24 cellular contexts compared by ENCODE assay signal in genomic region chr20:63752411-63753101, GRCh38. TPM values are rescaled to one million over a fixed set of nuclear protein-coding genes. Genes with fewer than 3 reads are reported as not detected.
A peak's percentile ranks its signal among the peaks of the same experiment; 100 is the strongest.
DNase-seq lines count a peak whose midpoint lies in the region; ATAC-seq, FAIRE-seq and TF ChIP-seq lines count a peak whose summit lies in the region.
"Had no signal": no experiment of that assay in that cellular context is flagged by ENCODE, and none has a peak within 500 bp of the region (broad histone marks: within the 10 kb centered on the region; RNA-seq: fewer than 3 reads in every experiment).

No MANE protein-coding gene starts in this region.

- no peaks in the 10 kb centered on the region for H4K20me1 ChIP-seq in GM12878 (ENCODE audit: control insufficient read depth, insufficient read depth)

- TF ChIP-seq EP300 in GM12878 (IDR thresholded peaks at IDR 0.05; ENCODE audit: borderline replicate concordance in 1 of 2, control insufficient read depth in 1 of 2, low read depth in 2 of 2, low read length in 2 of 2), result no peak

- peaks cover 38% of the 10 kb centered on the region for H3K27me3 Mint-ChIP-seq in activated naive CD4-positive, alpha-beta T cell treated with anti-CD3 and anti-CD28 coated beads, Interleukin-2, amount 10 ng/mL, durations not matched to agents 7 days and 5 days
- H3K27me3 Mint-ChIP-seq in stimulated activated memory B cell treated with anti-CD40 and anti-IgM and Interleukin-4, amounts not matched to agents 10 μg/mL and 1 μg/mL and 100 μg/mL, for 72 hours, result peaks cover 2% of the 10 kb centered on the region
- no peaks in the 10 kb centered on the region for H3K27me3 Mint-ChIP-seq in effector memory CD8-positive, alpha-beta T cell
- H3K27me3 Mint-ChIP-seq: progenitor cell of endocrine pancreas had no signal

- ATAC-seq in GM12878, result peak; percentile 17; the same call in 1 of the 3 replicates
- ATAC-seq in stimulated activated memory B cell treated with anti-CD40 and anti-IgM and Interleukin-4, amounts not matched to agents 10 μg/mL and 1 μg/mL and 100 μg/mL, for 72 hours, result peak; percentile 24
- no peak for ATAC-seq in effector memory CD8-positive, alpha-beta T cell (replicated peaks)
- ATAC-seq: left ventricle myocardium superior, mucosa of descending colon had no signal

- no peak overlapping the region for H3K4me3 ChIP-seq in HEK293 (ENCODE audit: low read depth, low read length)
- no peak overlapping the region for H3K4me3 ChIP-seq in GM12878
- no peak overlapping the region for H3K4me3 ChIP-seq in SJCRH30
- H3K4me3 ChIP-seq: heart left ventricle, MG63, mucosa of descending colon, neural progenitor cell, Peyer's patch had no signal

- no peaks in the 10 kb centered on the region for H3K79me2 ChIP-seq in GM12878 (ENCODE audit: control insufficient read depth, insufficient read depth, low read length)

- no TSS peak for BruUV-seq in GM12878 (replicated peaks; lab: Mats Ljungman, UMichigan)

- peak overlapping the region; percentile 71 for H3K27ac Mint-ChIP-seq in activated naive CD4-positive, alpha-beta T cell treated with anti-CD3 and anti-CD28 coated beads, Interleukin-2, amount 10 ng/mL, durations not matched to agents 7 days and 5 days
- no peak overlapping the region for H3K27ac Mint-ChIP-seq in stimulated activated memory B cell treated with anti-CD40 and anti-IgM and Interleukin-4, amounts not matched to agents 10 μg/mL and 1 μg/mL and 100 μg/mL, for 72 hours
- no peak overlapping the region for H3K27ac Mint-ChIP-seq in effector memory CD8-positive, alpha-beta T cell
- H3K27ac Mint-ChIP-seq: immature natural killer cell, neural progenitor cell, progenitor cell of endocrine pancreas had no signal

- in situ Hi-C loops in GM12878 (cut with MboI), result no loop called here

- RAD21 ChIA-PET in GM12878 (lab: Charles Lee; ENCODE audit: unreplicated experiment), result no interaction called here

- no peak for TF ChIP-seq RAD21 in GM12878 (IDR thresholded peaks at IDR 0.05; ENCODE audit: insufficient read depth, low read depth, low read length)

- H3K27ac ChIP-seq in HEK293 (ENCODE audit: extremely low read depth, low read depth, low read length) (no peak overlapping the region), GM12878 (ENCODE audit: control insufficient read depth, insufficient read depth) (no peak overlapping the region), SJCRH30 (no peak overlapping the region)
- H3K27ac ChIP-seq: heart left ventricle, neural progenitor cell, Peyer's patch had no signal

- DNase-seq in activated naive CD4-positive, alpha-beta T cell treated with anti-CD3 and anti-CD28 coated beads, Interleukin-2, amount 10 ng/mL, durations not matched to agents 7 days and 5 days, result no peak
- no peak for DNase-seq in activated naive CD4-positive, alpha-beta T cell treated with Interleukin-2 at 50 U/mL for 16 hours
- DNase-seq in GM12878 (ENCODE audit: low read depth, low spot score), result no peak
- no peak for DNase-seq in SJCRH30
- no peak for DNase-seq in RKO (ENCODE audit: low spot score)
- DNase-seq in effector memory CD8-positive, alpha-beta T cell, result no peak
- DNase-seq: activated CD4-positive, alpha-beta T cell treated with anti-CD3 and anti-CD28 coated beads, Interleukin-2, amount 50 U/mL, for 4 hours; activated CD8-positive, alpha-beta memory T cell treated with anti-CD3 and anti-CD28 coated beads, Interleukin-2, amount 50 U/mL, for 48 hours; DMS79; immature natural killer cell; left ventricle myocardium superior; MG63; NCI-H1436 treated with DMSO at 0.1 percent for 48 hours; NCI-H2227 treated with DMSO at 0.1 percent for 48 hours; NCI-H774; Peyer's patch had no signal

- H3K9ac ChIP-seq in GM12878 (ENCODE audit: control insufficient read depth, insufficient read depth, low read length), result no peak overlapping the region
- H3K9ac ChIP-seq: neural progenitor cell had no signal

- H3K36me3 ChIP-seq in HEK293 (ENCODE audit: control insufficient read depth in 2 of 2, insufficient read depth in 1 of 2, low read length in 2 of 2), result no peaks in the 10 kb centered on the region
- H3K36me3 ChIP-seq in GM12878 (ENCODE audit: control insufficient read depth in 2 of 2, insufficient read depth in 2 of 2, low read length in 1 of 2), result no peaks in the 10 kb centered on the region
- H3K36me3 ChIP-seq in SJCRH30, result no peaks in the 10 kb centered on the region
- H3K36me3 ChIP-seq: MG63, neural progenitor cell, Peyer's patch had no signal

- H3K4me1 ChIP-seq in HEK293 (ENCODE audit: control insufficient read depth, insufficient read depth, low read length) (no peaks in the 10 kb centered on the region), GM12878 (ENCODE audit: control insufficient read depth, insufficient read depth, low read length) (no peaks in the 10 kb centered on the region), SJCRH30 (no peaks in the 10 kb centered on the region)
- H3K4me1 ChIP-seq: neural progenitor cell, Peyer's patch had no signal

- POLR2A ChIA-PET in HEK293 (lab: Yijun Ruan, JAX), result no interaction called here
- POLR2A ChIA-PET in GM12878 (lab: Charles Lee), result no interaction called here

- no peaks in the 10 kb centered on the region for H3K9me3 Mint-ChIP-seq in activated naive CD4-positive, alpha-beta T cell treated with anti-CD3 and anti-CD28 coated beads, Interleukin-2, amount 10 ng/mL, durations not matched to agents 7 days and 5 days
- peaks cover 2% of the 10 kb centered on the region for H3K9me3 Mint-ChIP-seq in stimulated activated memory B cell treated with anti-CD40 and anti-IgM and Interleukin-4, amounts not matched to agents 10 μg/mL and 1 μg/mL and 100 μg/mL, for 72 hours
- H3K9me3 Mint-ChIP-seq in effector memory CD8-positive, alpha-beta T cell, result no peaks in the 10 kb centered on the region
- H3K9me3 Mint-ChIP-seq: activated T-helper 2 cell treated with anti-CD3 and anti-CD28 coated beads, Interferon-gamma antibody, Interleukin-2, Interleukin-4, amounts not matched to agents 10 μg/mL and 5 μg/mL and 100 μg/mL, durations not matched to agents 14 hours and 24 hours and 36 hours; immature natural killer cell; neural progenitor cell had no signal

- no peak for FAIRE-seq in GM12878 (lab: Jason Lieb, UNC)

- peaks cover 0 to 2% of the 10 kb centered on the region in 2 experiments; a peak in 1 of 4 replicates for H3K27me3 ChIP-seq in GM12878 (replicated peaks in 1 of 2; ENCODE audit: control insufficient read depth in 2 of 2, insufficient read depth in 2 of 2, low read length in 1 of 2)
- H3K27me3 ChIP-seq in SJCRH30, result no peaks in the 10 kb centered on the region
- H3K27me3 ChIP-seq: heart left ventricle, MG63, neural progenitor cell, Peyer's patch had no signal

- H3K4me2 ChIP-seq in GM12878 (ENCODE audit: control insufficient read depth, insufficient read depth), result no peak overlapping the region
- H3K4me2 ChIP-seq: neural progenitor cell had no signal

- H3K9me3 ChIP-seq in HEK293 (ENCODE audit: control insufficient read depth, insufficient read depth, low read depth, low read length), result no peaks in the 10 kb centered on the region
- no peaks in the 10 kb centered on the region for H3K9me3 ChIP-seq in GM12878 (replicated peaks; ENCODE audit: control insufficient read depth, insufficient read depth, low read length)
- no peaks in the 10 kb centered on the region for H3K9me3 ChIP-seq in SJCRH30 (replicated peaks)
- H3K9me3 ChIP-seq: heart left ventricle, MG63, mucosa of descending colon, Peyer's patch had no signal

- no peak overlapping the region for H3K4me3 Mint-ChIP-seq in activated naive CD4-positive, alpha-beta T cell treated with anti-CD3 and anti-CD28 coated beads, Interleukin-2, amount 10 ng/mL, durations not matched to agents 7 days and 5 days
- H3K4me3 Mint-ChIP-seq in stimulated activated memory B cell treated with anti-CD40 and anti-IgM and Interleukin-4, amounts not matched to agents 10 μg/mL and 1 μg/mL and 100 μg/mL, for 72 hours, result no peak overlapping the region
- H3K4me3 Mint-ChIP-seq in effector memory CD8-positive, alpha-beta T cell, result no peak overlapping the region
- H3K4me3 Mint-ChIP-seq: neural progenitor cell had no signal

- 85% methylated on average over 46 of the region's 50 CpGs for WGBS in GM12878 (ENCODE audit: insufficient coverage, insufficient replicate concordance, low lambda C conversion rate, missing lambda C conversion rate)

- no peak overlapping the region for H2AFZ ChIP-seq in GM12878 (ENCODE audit: control insufficient read depth, low read depth, low read length)
- H2AFZ ChIP-seq: neural progenitor cell had no signal

- SMC1A ChIA-PET in GM12878 (lab: Charles Lee; ENCODE audit: uncharacterized antibody, unreplicated experiment), result no interaction called here

- peaks cover 45% of the 10 kb centered on the region for H3K4me1 Mint-ChIP-seq in activated naive CD4-positive, alpha-beta T cell treated with anti-CD3 and anti-CD28 coated beads, Interleukin-2, amount 10 ng/mL, durations not matched to agents 7 days and 5 days
- no peaks in the 10 kb centered on the region for H3K4me1 Mint-ChIP-seq in stimulated activated memory B cell treated with anti-CD40 and anti-IgM and Interleukin-4, amounts not matched to agents 10 μg/mL and 1 μg/mL and 100 μg/mL, for 72 hours
- H3K4me1 Mint-ChIP-seq in effector memory CD8-positive, alpha-beta T cell (ENCODE audit: low read depth in 2 of 2), result peaks cover 32 to 38% of the 10 kb centered on the region in 2 donors

- H3K36me3 Mint-ChIP-seq in activated naive CD4-positive, alpha-beta T cell treated with anti-CD3 and anti-CD28 coated beads, Interleukin-2, amount 10 ng/mL, durations not matched to agents 7 days and 5 days, result no peaks in the 10 kb centered on the region
- H3K36me3 Mint-ChIP-seq in stimulated activated memory B cell treated with anti-CD40 and anti-IgM and Interleukin-4, amounts not matched to agents 10 μg/mL and 1 μg/mL and 100 μg/mL, for 72 hours, result no peaks in the 10 kb centered on the region
- no peaks in the 10 kb centered on the region for H3K36me3 Mint-ChIP-seq in effector memory CD8-positive, alpha-beta T cell (ENCODE audit: insufficient read depth)
- H3K36me3 Mint-ChIP-seq: immature natural killer cell had no signal

- TF ChIP-seq POLR2A in GM12878 (IDR thresholded peaks at IDR 0.05; ENCODE audit: low read depth, low read length), result no peak

- intact Hi-C loops in GM12878 (cut with micrococcal nuclease; ENCODE audit: unreplicated experiment), result no loop called here

- CTCF ChIA-PET in activated naive CD4-positive, alpha-beta T cell treated with anti-CD3 and anti-CD28 coated beads, Interleukin-2, amount 10 ng/mL, durations not matched to agents 7 days and 5 days (lab: Charles Lee), result no interaction called here
- CTCF ChIA-PET in HEK293 (lab: Yijun Ruan, JAX) (no interaction called here), GM12878 (lab: Yijun Ruan, JAX) (no interaction called here)

- TF ChIP-seq CTCF in HEK293 (tag by site-specific recombination; IDR thresholded peaks at IDR 0.05), result no peak
- TF ChIP-seq CTCF in GM12878 (IDR thresholded peaks at IDR 0.05 in 2 of 3, conservative IDR thresholded peaks at IDR 0.05 in 1 of 3; ENCODE audit: control insufficient read depth in 2 of 3, extremely low read depth in 1 of 3, insufficient read depth in 1 of 3, low read depth in 3 of 3, low read length in 3 of 3), result no peak

RNA-seq across cellular contexts. Expression of gene SLC2A4RG, which starts 13.0 kb away (rescaled TPM):
- total RNA-seq in GM12878 (2013; cell fraction: nucleolus; rRNA removed), result 8.0 and 8.3 TPM in 2 replicates
- total RNA-seq in GM12878 (2014; rRNA removed) (26.0 and 32.1 TPM in 2 replicates), GM12878 (2014; rRNA removed; fragmentation: Illumina TruSeq; extraction: Trizol) (11.4 TPM in 2 replicates), GM12878 (2021) (64.2 and 65.9 TPM in 2 replicates)
- polyA plus RNA-seq in GM12878 (2011; ENCODE audit: low read depth), result 7.1 TPM
- polyA plus RNA-seq in GM12878 (2011; rRNA removed) (7.5 and 11.8 TPM in 2 replicates), GM12878 (2014; fragmentation: Illumina TruSeq; extraction: Trizol) (0.59 and 5.4 TPM in 2 replicates), GM12878 (2014; fragmentation: Nextera tagmentation; extraction: Ambion mirVana) (1 to 10 TPM in 1 of 2 experiments, under 1 TPM in 1; 0.34 to 2.8 TPM), GM12878 (2014; rRNA removed) (47.2 and 52.6 TPM in 2 replicates), GM12878 (2016; fragmentation: Nextera tagmentation; extraction: Ambion mirVana) (10 to 100 TPM; 14.9 to 19.8 TPM)
- 9.3 and 17.5 TPM in 2 replicates for polyA plus RNA-seq in GM12878 (2011; cell fraction: cytosol; rRNA removed)
- polyA plus RNA-seq in GM12878 (2011; cell fraction: nucleus; rRNA removed), result 71.2 and 88.5 TPM in 2 replicates
- 27.8 and 37.4 TPM in 2 replicates for polyA plus RNA-seq in GM12878 (2012)
- polyA minus RNA-seq in GM12878 (2011; rRNA and poly(A)+ RNA removed), result 1.4 and 6.6 TPM in 2 replicates
- 5.5 and 9.0 TPM in 2 replicates for polyA minus RNA-seq in GM12878 (2011; cell fraction: cytosol; rRNA and poly(A)+ RNA removed)
- polyA minus RNA-seq in GM12878 (2011; cell fraction: nucleus; rRNA and poly(A)+ RNA removed), result 8.7 and 14.4 TPM in 2 replicates
- 52.8 and 64.7 TPM in 2 replicates for total RNA-seq in SJCRH30 (2014; rRNA removed; shearing (Covaris generic))

RNA-seq across cellular contexts. Expression of gene LIME1, which starts 16.1 kb away (rescaled TPM):
- 15.2 and 16.4 TPM in 2 replicates for total RNA-seq in GM12878 (2013; cell fraction: nucleolus; rRNA removed)
- total RNA-seq in GM12878 (2014; rRNA removed), result 72.3 and 109 TPM in 2 replicates
- total RNA-seq in GM12878 (2014; rRNA removed; fragmentation: Illumina TruSeq; extraction: Trizol), result 3.3 and 3.9 TPM in 2 replicates
- total RNA-seq in GM12878 (2021), result 78.1 and 92.7 TPM in 2 replicates
- 12.0 TPM for polyA plus RNA-seq in GM12878 (2011; ENCODE audit: low read depth)
- 3.1 and 7.2 TPM in 2 replicates for polyA plus RNA-seq in GM12878 (2011; rRNA removed)
- 25.0 and 57.5 TPM in 2 replicates for polyA plus RNA-seq in GM12878 (2011; cell fraction: cytosol; rRNA removed)
- 82.2 and 136 TPM in 2 replicates for polyA plus RNA-seq in GM12878 (2011; cell fraction: nucleus; rRNA removed)
- 44.2 and 49.4 TPM in 2 replicates for polyA plus RNA-seq in GM12878 (2012)
- 0.32 and 1.1 TPM in 2 replicates for polyA plus RNA-seq in GM12878 (2014; fragmentation: Illumina TruSeq; extraction: Trizol)
- 1 to 10 TPM in 1 of 2 experiments, under 1 TPM in 1; 0.35 to 1.7 TPM for polyA plus RNA-seq in GM12878 (2014; fragmentation: Nextera tagmentation; extraction: Ambion mirVana)
- polyA plus RNA-seq in GM12878 (2014; rRNA removed), result 102 and 128 TPM in 2 replicates
- 100 to 1,000 TPM; 119 to 154 TPM for polyA plus RNA-seq in GM12878 (2016; fragmentation: Nextera tagmentation; extraction: Ambion mirVana)
- 1.2 and 5.4 TPM in 2 replicates for polyA minus RNA-seq in GM12878 (2011; rRNA and poly(A)+ RNA removed)
- 15.1 and 15.2 TPM in 2 replicates for polyA minus RNA-seq in GM12878 (2011; cell fraction: cytosol; rRNA and poly(A)+ RNA removed)
- 15.1 and 31.5 TPM in 2 replicates for polyA minus RNA-seq in GM12878 (2011; cell fraction: nucleus; rRNA and poly(A)+ RNA removed)
- 4.5 and 10.0 TPM in 2 replicates for total RNA-seq in SJCRH30 (2014; rRNA removed; shearing (Covaris generic))

RNA-seq across cellular contexts. Expression of gene ZGPAT, which starts 44.7 kb away (rescaled TPM):
- total RNA-seq in GM12878 (2013; cell fraction: nucleolus; rRNA removed), result 17.5 and 26.2 TPM in 2 replicates
- total RNA-seq in GM12878 (2014; rRNA removed), result 23.3 and 24.4 TPM in 2 replicates
- 5.3 and 7.4 TPM in 2 replicates for total RNA-seq in GM12878 (2014; rRNA removed; fragmentation: Illumina TruSeq; extraction: Trizol)
- 34.8 and 37.2 TPM in 2 replicates for total RNA-seq in GM12878 (2021)
- 15.5 TPM for polyA plus RNA-seq in GM12878 (2011; ENCODE audit: low read depth)
- polyA plus RNA-seq in GM12878 (2011; rRNA removed), result 4.8 and 12.7 TPM in 2 replicates
- 14.4 and 24.5 TPM in 2 replicates for polyA plus RNA-seq in GM12878 (2011; cell fraction: cytosol; rRNA removed)
- polyA plus RNA-seq in GM12878 (2011; cell fraction: nucleus; rRNA removed), result 44.3 and 66.3 TPM in 2 replicates
- 16.7 and 24.9 TPM in 2 replicates for polyA plus RNA-seq in GM12878 (2012)
- polyA plus RNA-seq in GM12878 (2014; fragmentation: Illumina TruSeq; extraction: Trizol), result 1.3 and 4.9 TPM in 2 replicates
- polyA plus RNA-seq in GM12878 (2014; fragmentation: Nextera tagmentation; extraction: Ambion mirVana), result under 1 TPM; 0.58 to 0.79 TPM
- 26.7 and 31.6 TPM in 2 replicates for polyA plus RNA-seq in GM12878 (2014; rRNA removed)
- 10 to 100 TPM; 42.5 to 52.9 TPM for polyA plus RNA-seq in GM12878 (2016; fragmentation: Nextera tagmentation; extraction: Ambion mirVana)
- polyA minus RNA-seq in GM12878 (2011; rRNA and poly(A)+ RNA removed), result 8.0 and 15.6 TPM in 2 replicates
- 7.4 and 9.8 TPM in 2 replicates for polyA minus RNA-seq in GM12878 (2011; cell fraction: cytosol; rRNA and poly(A)+ RNA removed)
- 7.1 and 15.2 TPM in 2 replicates for polyA minus RNA-seq in GM12878 (2011; cell fraction: nucleus; rRNA and poly(A)+ RNA removed)
- 24.9 and 26.2 TPM in 2 replicates for total RNA-seq in SJCRH30 (2014; rRNA removed; shearing (Covaris generic))

RNA-seq across cellular contexts. Expression of gene ARFRP1, which starts 44.8 kb away (rescaled TPM):
- 70.8 and 77.8 TPM in 2 replicates for total RNA-seq in GM12878 (2013; cell fraction: nucleolus; rRNA removed)
- 40.6 and 41.6 TPM in 2 replicates for total RNA-seq in GM12878 (2014; rRNA removed)
- 18.2 and 21.6 TPM in 2 replicates for total RNA-seq in GM12878 (2014; rRNA removed; fragmentation: Illumina TruSeq; extraction: Trizol)
- 52.1 and 55.1 TPM in 2 replicates for total RNA-seq in GM12878 (2021)
- polyA plus RNA-seq in GM12878 (2011; ENCODE audit: low read depth), result 11.9 TPM
- 23.1 and 27.6 TPM in 2 replicates for polyA plus RNA-seq in GM12878 (2011; rRNA removed)
- 33.0 and 47.4 TPM in 2 replicates for polyA plus RNA-seq in GM12878 (2011; cell fraction: cytosol; rRNA removed)
- polyA plus RNA-seq in GM12878 (2011; cell fraction: nucleus; rRNA removed), result 80.3 and 106 TPM in 2 replicates
- 27.1 and 27.9 TPM in 2 replicates for polyA plus RNA-seq in GM12878 (2012)
- 5.2 and 11.7 TPM in 2 replicates for polyA plus RNA-seq in GM12878 (2014; fragmentation: Illumina TruSeq; extraction: Trizol)
- polyA plus RNA-seq in GM12878 (2014; fragmentation: Nextera tagmentation; extraction: Ambion mirVana), result 1 to 10 TPM in 1 of 2 experiments, under 1 TPM in 1; 0.37 to 3.5 TPM
- polyA plus RNA-seq in GM12878 (2014; rRNA removed), result 42.6 and 49.0 TPM in 2 replicates
- 10 to 100 TPM; 66.8 to 71.7 TPM for polyA plus RNA-seq in GM12878 (2016; fragmentation: Nextera tagmentation; extraction: Ambion mirVana)
- 22.1 and 28.6 TPM in 2 replicates for polyA minus RNA-seq in GM12878 (2011; rRNA and poly(A)+ RNA removed)
- 7.5 and 9.1 TPM in 2 replicates for polyA minus RNA-seq in GM12878 (2011; cell fraction: cytosol; rRNA and poly(A)+ RNA removed)
- polyA minus RNA-seq in GM12878 (2011; cell fraction: nucleus; rRNA and poly(A)+ RNA removed), result 29.5 and 51.3 TPM in 2 replicates
- total RNA-seq in SJCRH30 (2014; rRNA removed; shearing (Covaris generic)), result 39.3 and 44.5 TPM in 2 replicates

RNA-seq across cellular contexts. Expression of gene TNFRSF6B, which starts 56.1 kb away (rescaled TPM):
- not detected in 2 replicates for total RNA-seq in GM12878 (2013; cell fraction: nucleolus; rRNA removed)
- total RNA-seq in GM12878 (2014; rRNA removed) (0.71 and 1.8 TPM in 2 replicates), GM12878 (2014; rRNA removed; fragmentation: Illumina TruSeq; extraction: Trizol) (not detected in 2 replicates), GM12878 (2021) (not detected in 2 replicates)
- not detected for polyA plus RNA-seq in GM12878 (2011; ENCODE audit: low read depth)
- polyA plus RNA-seq in GM12878 (2011; rRNA removed) (not detected in 2 replicates), GM12878 (2014; fragmentation: Illumina TruSeq; extraction: Trizol) (not detected in 2 replicates), GM12878 (2014; fragmentation: Nextera tagmentation; extraction: Ambion mirVana) (not detected), GM12878 (2014; rRNA removed) (1.9 and 2.2 TPM in 2 replicates), GM12878 (2016; fragmentation: Nextera tagmentation; extraction: Ambion mirVana) (under 1 TPM in 1 of 2 experiments, not detected in 1; 0.67 TPM)
- polyA plus RNA-seq in GM12878 (2011; cell fraction: cytosol; rRNA removed), result 0.75 and 1.7 TPM in 2 replicates
- 11.0 and 11.6 TPM in 2 replicates for polyA plus RNA-seq in GM12878 (2011; cell fraction: nucleus; rRNA removed)
- 0.38 and 0.65 TPM in 2 replicates for polyA plus RNA-seq in GM12878 (2012)
- polyA minus RNA-seq in GM12878 (2011; rRNA and poly(A)+ RNA removed), result not detected in 2 replicates
- not detected in 2 replicates for polyA minus RNA-seq in GM12878 (2011; cell fraction: cytosol; rRNA and poly(A)+ RNA removed)
- not detected in 2 replicates for polyA minus RNA-seq in GM12878 (2011; cell fraction: nucleus; rRNA and poly(A)+ RNA removed)
- total RNA-seq in SJCRH30 (2014; rRNA removed; shearing (Covaris generic)), result 1.3 and 1.7 TPM in 2 replicates
- total RNA-seq: activated T-helper 2 cell treated with anti-CD3 and anti-CD28 coated beads, Interferon-gamma antibody, Interleukin-2, Interleukin-4, amounts not matched to agents 10 μg/mL and 5 μg/mL and 100 μg/mL, durations not matched to agents 14 hours and 24 hours and 36 hours; progenitor cell of endocrine pancreas; T-helper 2 cell treated with Interferon-gamma antibody and Interleukin-4, amounts not matched to agents 100 ng/mL and 5 ng/mL, for 36 hours had no signal
- polyA plus RNA-seq: immature natural killer cell had no signal
